In genomic region chr1:113858418-113858817, GRCh38 we compare ENCODE assay signal across 18 cellular contexts. TPM values are rescaled to one million over a fixed set of nuclear protein-coding genes. Genes with fewer than 3 reads are reported as not detected.
A peak's percentile ranks its signal among the peaks of the same experiment; 100 is the strongest.
DNase-seq lines count a peak whose midpoint lies in the region; ATAC-seq and TF ChIP-seq lines count a peak whose summit lies in the region.
"Had no signal": no experiment of that assay in that cellular context is flagged by ENCODE, and none has a peak within 500 bp of the region (broad histone marks: within the 10 kb centered on the region; RNA-seq: fewer than 3 reads in every experiment).

No MANE protein-coding gene starts in this region.

- intact Hi-C loops in right lobe of liver (cut with DNase I) = no loop called here
- intact Hi-C loops in Right ventricle myocardium superior (cut with DNase I) = no loop called here

- H3K9me3 ChIP-seq in SK-N-MC (ENCODE audit: low read depth, low read length) = no peaks in the 10 kb centered on the region
- no peaks in the 10 kb centered on the region for H3K9me3 ChIP-seq in right lobe of liver
- H3K9me3 ChIP-seq: pancreas had no signal

- H3K36me3 ChIP-seq in SK-N-MC (ENCODE audit: insufficient read depth, low read length) (peaks cover 11% of the 10 kb centered on the region), right lobe of liver (no peaks in the 10 kb centered on the region)
- H3K36me3 ChIP-seq: pancreas had no signal

- no peak for TF ChIP-seq POLR2A in right lobe of liver (IDR thresholded peaks at IDR 0.05)

- no peaks in the 10 kb centered on the region for H3K27me3 ChIP-seq in right lobe of liver
- H3K27me3 ChIP-seq: foreskin keratinocyte, pancreas had no signal

- ATAC-seq in HG02798 (IDR thresholded peaks at IDR 0.05; ENCODE audit: poor library complexity, unreplicated experiment) (peak; percentile 43), right lobe of liver (no peak), Right ventricle myocardium superior (ENCODE audit: poor library complexity) (no peak)
- peak; percentile 83 to 84 for ATAC-seq in stimulated activated naive B cell treated with anti-CD40 and anti-IgM and Interleukin-4, amounts not matched to agents 10 μg/mL and 1 μg/mL and 100 μg/mL, for 72 hours (replicated peaks)
- ATAC-seq: activated CD8-positive, alpha-beta T cell treated with anti-CD3 and anti-CD28 coated beads, Interleukin-2, amount 10 ng/mL, durations not matched to agents 7 days and 5 days; foreskin keratinocyte; pancreas had no signal

- 66% methylated on average over 3 of the region's 3 CpGs for WGBS in right lobe of liver (ENCODE audit: insufficient coverage, low coverage, low lambda C conversion rate, missing lambda C conversion rate)

- H3K4me1 ChIP-seq in right lobe of liver = no peaks in the 10 kb centered on the region
- H3K4me1 ChIP-seq: pancreas had no signal

- H3K4me3 ChIP-seq in SK-N-MC (no peak overlapping the region), right lobe of liver (no peak overlapping the region)
- H3K4me3 ChIP-seq: pancreas had no signal

- H3K27me3 Mint-ChIP-seq in stimulated activated naive B cell treated with anti-CD40 and anti-IgM and Interleukin-4, amounts not matched to agents 10 μg/mL and 1 μg/mL and 100 μg/mL, for 72 hours = no peaks in the 10 kb centered on the region

- peaks cover 41 to 72% of the 10 kb centered on the region in 2 donors for H3K4me1 Mint-ChIP-seq in stimulated activated naive B cell treated with anti-CD40 and anti-IgM and Interleukin-4, amounts not matched to agents 10 μg/mL and 1 μg/mL and 100 μg/mL, for 72 hours
- H3K4me1 Mint-ChIP-seq: brain had no signal

- DNase-seq in SKM-1 treated with dmso at 0.1 percent for 144 hours (lab: John Stamatoyannopoulos, UW; ENCODE audit: unreplicated experiment) = peak; percentile 31
- DNase-seq in SKM-1 (lab: John Stamatoyannopoulos, UW; ENCODE audit: unreplicated experiment) = no peak
- no peak for DNase-seq in SK-N-MC (ENCODE audit: low read depth, low spot score)
- DNase-seq in stimulated activated naive B cell treated with anti-CD40 and anti-IgM and Interleukin-4, amounts not matched to agents 10 μg/mL and 1 μg/mL and 100 μg/mL, for 72 hours = no peak
- DNase-seq in HuH-7 (ENCODE audit: low spot score) = no peak
- no peak for DNase-seq in right lobe of liver
- DNase-seq in Right ventricle myocardium superior = no peak
- DNase-seq: activated CD8-positive, alpha-beta T cell treated with anti-CD3 and anti-CD28 coated beads, Interleukin-2, amount 10 ng/mL, durations not matched to agents 7 days and 5 days; COR-L47; effector memory CD4-positive, alpha-beta T cell; foreskin keratinocyte; GF-D8; NCI-H1930; pancreas; SHP77; substantia nigra had no signal

- no peak for TF ChIP-seq CTCF in right lobe of liver (IDR thresholded peaks at IDR 0.05)

- H3K36me3 Mint-ChIP-seq in stimulated activated naive B cell treated with anti-CD40 and anti-IgM and Interleukin-4, amounts not matched to agents 10 μg/mL and 1 μg/mL and 100 μg/mL, for 72 hours = peaks cover 21 to 44% of the 10 kb centered on the region in 2 donors
- H3K36me3 Mint-ChIP-seq: brain had no signal

- H3K27ac ChIP-seq in SK-N-MC (peak overlapping the region; percentile 95), right lobe of liver (no peak overlapping the region)
- H3K27ac ChIP-seq: foreskin keratinocyte, pancreas had no signal

- no peak overlapping the region for H3K9ac ChIP-seq in SK-N-MC (ENCODE audit: insufficient read length)

- peak overlapping the region; percentile 81 for H3K27ac Mint-ChIP-seq in stimulated activated naive B cell treated with anti-CD40 and anti-IgM and Interleukin-4, amounts not matched to agents 10 μg/mL and 1 μg/mL and 100 μg/mL, for 72 hours
- H3K27ac Mint-ChIP-seq: activated CD8-positive, alpha-beta T cell treated with anti-CD3 and anti-CD28 coated beads, Interleukin-2, amount 10 ng/mL, durations not matched to agents 7 days and 5 days; brain had no signal

- H3K4me3 Mint-ChIP-seq in stimulated activated naive B cell treated with anti-CD40 and anti-IgM and Interleukin-4, amounts not matched to agents 10 μg/mL and 1 μg/mL and 100 μg/mL, for 72 hours = peak overlapping the region; percentile 60 to 70
- H3K4me3 Mint-ChIP-seq: activated CD8-positive, alpha-beta T cell treated with anti-CD3 and anti-CD28 coated beads, Interleukin-2, amount 10 ng/mL, durations not matched to agents 7 days and 5 days; brain had no signal

- H3K9me3 Mint-ChIP-seq in stimulated activated naive B cell treated with anti-CD40 and anti-IgM and Interleukin-4, amounts not matched to agents 10 μg/mL and 1 μg/mL and 100 μg/mL, for 72 hours = no peaks in the 10 kb centered on the region
- H3K9me3 Mint-ChIP-seq: brain had no signal

RNA-seq across cellular contexts. Expression of gene PTPN22, which starts 13.1 kb away (rescaled TPM):
- 1 to 10 TPM in 4 of 6 experiments, under 1 TPM in 2; 0.48 to 1.6 (median 1.2) TPM for total RNA-seq in right lobe of liver
- 0.35 TPM for total RNA-seq in Right ventricle myocardium superior

RNA-seq across cellular contexts. Expression of gene BCL2L15, which starts 29.0 kb away (rescaled TPM):
- total RNA-seq in right lobe of liver (under 1 TPM in 5 of 6 experiments, not detected in 1; 0.06 to 0.73 (median 0.13) TPM), Right ventricle myocardium superior (not detected)

RNA-seq across cellular contexts. Expression of gene RSBN1, which starts 46.1 kb away (rescaled TPM):
- 1 to 10 TPM; 4.1 to 5.9 (median 5.0) TPM for total RNA-seq in right lobe of liver
- total RNA-seq in Right ventricle myocardium superior = 9.6 TPM

RNA-seq across cellular contexts. Expression of gene AP4B1, which starts 46.2 kb away (rescaled TPM):
- 1 to 10 TPM; 6.0 to 9.0 (median 7.0) TPM for total RNA-seq in right lobe of liver
- 11.4 TPM for total RNA-seq in Right ventricle myocardium superior

RNA-seq across cellular contexts. Expression of gene DCLRE1B, which starts 46.7 kb away (rescaled TPM):
- total RNA-seq in right lobe of liver (1 to 10 TPM; 1.6 to 3.3 (median 1.9) TPM), Right ventricle myocardium superior (2.2 TPM)

Comparison
In these comparisons a context has a peak if more than half of its experiments do, and no peak if none do; other contexts are left out.
1. ATAC-seq: peak in HG02798 (single experiment) and stimulated activated naive B cell treated with anti-CD40 and anti-IgM and Interleukin-4, amounts not matched to agents 10 μg/mL and 1 μg/mL and 100 μg/mL, for 72 hours (2 of 2); none in right lobe of liver (0 of 4) and Right ventricle myocardium superior (single experiment).